Comparison of ENCODE assay signal across 9 cellular contexts in the genomic region with DNA sequence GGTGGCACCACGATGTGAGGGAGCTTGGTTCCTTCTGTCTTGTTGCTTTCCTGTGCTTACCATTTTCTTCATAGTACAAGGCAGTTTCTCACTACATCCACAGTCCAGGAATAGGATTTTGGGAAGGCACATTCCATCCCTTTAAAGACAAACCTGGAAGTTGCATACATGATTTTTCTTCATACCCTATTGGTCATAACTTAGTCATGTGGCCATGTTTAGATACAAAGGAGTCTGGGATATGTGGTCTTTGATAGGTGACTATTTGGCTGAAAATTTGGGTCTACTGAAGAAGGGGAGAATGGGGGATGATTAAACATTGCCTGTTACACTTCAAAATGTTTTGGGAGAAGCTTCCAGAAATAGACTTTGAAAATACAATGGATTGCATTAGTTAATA. TPM values are rescaled to one million over a fixed set of nuclear protein-coding genes. Genes with fewer than 3 reads are reported as not detected.
DNase-seq lines count a peak whose midpoint lies in the region; ATAC-seq lines count a peak whose summit lies in the region.
"Had no signal": no experiment of that assay in that cellular context is flagged by ENCODE, and none has a peak within 500 bp of the region (broad histone marks: within the 10 kb centered on the region; RNA-seq: fewer than 3 reads in every experiment).

No MANE protein-coding gene starts in this region.

- ATAC-seq in HG02623 (IDR thresholded peaks at IDR 0.05; ENCODE audit: unreplicated experiment), result no peak

- no peaks in the 10 kb centered on the region for H3K27me3 ChIP-seq in SJSA1 (replicated peaks)
- no peaks in the 10 kb centered on the region for H3K27me3 ChIP-seq in endocrine pancreas (ENCODE audit: control insufficient read depth, insufficient read depth, low read length)
- no peaks in the 10 kb centered on the region for H3K27me3 ChIP-seq in skeletal muscle tissue (ENCODE audit: control insufficient read depth in 3 of 3, insufficient read depth in 3 of 3, low read length in 3 of 3)

- peaks cover under 1% of the 10 kb centered on the region for H3K36me3 ChIP-seq in SJSA1
- no peaks in the 10 kb centered on the region for H3K36me3 ChIP-seq in endocrine pancreas (ENCODE audit: control insufficient read depth, insufficient read depth, low read length)
- H3K36me3 ChIP-seq in skeletal muscle tissue (ENCODE audit: control insufficient read depth in 3 of 3, insufficient read depth in 3 of 3, low read length in 3 of 3), result no peaks in the 10 kb centered on the region

- H3K9ac ChIP-seq in endocrine pancreas (ENCODE audit: control insufficient read depth, insufficient read depth, low read length) (no peak overlapping the region), skeletal muscle tissue (ENCODE audit: low read depth in 1 of 3, low read length in 3 of 3) (no peak overlapping the region)

- H3K4me3 ChIP-seq in SJSA1 (no peak overlapping the region), endocrine pancreas (ENCODE audit: control insufficient read depth, insufficient read depth, low read length) (peak overlapping the region; percentile 10), skeletal muscle tissue (ENCODE audit: low read length in 3 of 3) (no peak overlapping the region)
- H3K4me3 ChIP-seq: SK-N-MC had no signal

- CTCF ChIA-PET in activated naive CD4-positive, alpha-beta T cell treated with anti-CD3 and anti-CD28 coated beads, Interleukin-2, amount 10 ng/mL, durations not matched to agents 7 days and 5 days (lab: Charles Lee), result interaction anchor here (1.0 to 1.3 kb wide), 2 partner anchors 8 to 28 kb away, joined by 3 read pairs; no protein-coding TSS in a partner anchor

- H3K9me3 ChIP-seq in SJSA1 (replicated peaks), result no peaks in the 10 kb centered on the region
- H3K9me3 ChIP-seq in endocrine pancreas (ENCODE audit: control insufficient read depth, low read length), result no peaks in the 10 kb centered on the region
- no peaks in the 10 kb centered on the region for H3K9me3 ChIP-seq in skeletal muscle tissue (ENCODE audit: control insufficient read depth in 3 of 3, low read length in 3 of 3)

- DNase-seq in activated naive CD4-positive, alpha-beta T cell treated with anti-CD3 and anti-CD28 coated beads, Interleukin-2, amount 10 ng/mL, durations not matched to agents 7 days and 5 days, result no peak
- DNase-seq in SJSA1 (ENCODE audit: low read depth in 1 of 2, low spot score in 2 of 2) (no peak), foreskin melanocyte (no peak)
- DNase-seq in stimulated activated CD4-positive, alpha-beta T cell treated with anti-CD3 and anti-CD28 coated beads, Interleukin-4, amount 100 ng/mL, for 4 hours, result no peak

- peak overlapping the region; percentile 23 for H3K4me3 Mint-ChIP-seq in activated naive CD4-positive, alpha-beta T cell treated with anti-CD3 and anti-CD28 coated beads, Interleukin-2, amount 50 U/mL, for 24 hours
- no peak overlapping the region for H3K4me3 Mint-ChIP-seq in activated naive CD4-positive, alpha-beta T cell treated with anti-CD3 and anti-CD28 coated beads, Interleukin-2, amount 10 ng/mL, durations not matched to agents 7 days and 5 days

- peaks cover 3% of the 10 kb centered on the region for H3K36me3 Mint-ChIP-seq in activated naive CD4-positive, alpha-beta T cell treated with anti-CD3 and anti-CD28 coated beads, Interleukin-2, amount 50 U/mL, for 24 hours
- peaks cover 31% of the 10 kb centered on the region for H3K36me3 Mint-ChIP-seq in activated naive CD4-positive, alpha-beta T cell treated with anti-CD3 and anti-CD28 coated beads, Interleukin-2, amount 10 ng/mL, durations not matched to agents 7 days and 5 days

- H3K27ac Mint-ChIP-seq in activated naive CD4-positive, alpha-beta T cell treated with anti-CD3 and anti-CD28 coated beads, Interleukin-2, amount 50 U/mL, for 24 hours, result peak overlapping the region; percentile 44
- no peak overlapping the region for H3K27ac Mint-ChIP-seq in activated naive CD4-positive, alpha-beta T cell treated with anti-CD3 and anti-CD28 coated beads, Interleukin-2, amount 10 ng/mL, durations not matched to agents 7 days and 5 days

- peaks cover 91% of the 10 kb centered on the region for H3K4me1 Mint-ChIP-seq in activated naive CD4-positive, alpha-beta T cell treated with anti-CD3 and anti-CD28 coated beads, Interleukin-2, amount 50 U/mL, for 24 hours
- H3K4me1 Mint-ChIP-seq in activated naive CD4-positive, alpha-beta T cell treated with anti-CD3 and anti-CD28 coated beads, Interleukin-2, amount 10 ng/mL, durations not matched to agents 7 days and 5 days, result peaks cover 82% of the 10 kb centered on the region

- H3K27ac ChIP-seq in SJSA1 (peak overlapping the region; percentile 31), skeletal muscle tissue (ENCODE audit: low read depth, low read length) (peak overlapping the region; percentile 15)
- H3K27ac ChIP-seq: SK-N-MC had no signal

- peaks cover 54% of the 10 kb centered on the region for H3K4me1 ChIP-seq in SJSA1 (replicated peaks)
- peaks cover 59% of the 10 kb centered on the region for H3K4me1 ChIP-seq in endocrine pancreas (ENCODE audit: control insufficient read depth, insufficient read depth, low read length)
- H3K4me1 ChIP-seq in skeletal muscle tissue (ENCODE audit: control insufficient read depth in 3 of 3, insufficient read depth in 3 of 3, low read length in 3 of 3), result peaks cover 37 to 58% (median 58%) of the 10 kb centered on the region in 3 donors

- H3K9me3 Mint-ChIP-seq in activated naive CD4-positive, alpha-beta T cell treated with anti-CD3 and anti-CD28 coated beads, Interleukin-2, amount 50 U/mL, for 24 hours, result no peaks in the 10 kb centered on the region
- no peaks in the 10 kb centered on the region for H3K9me3 Mint-ChIP-seq in activated naive CD4-positive, alpha-beta T cell treated with anti-CD3 and anti-CD28 coated beads, Interleukin-2, amount 10 ng/mL, durations not matched to agents 7 days and 5 days

- H3K27me3 Mint-ChIP-seq in activated naive CD4-positive, alpha-beta T cell treated with anti-CD3 and anti-CD28 coated beads, Interleukin-2, amount 50 U/mL, for 24 hours, result no peaks in the 10 kb centered on the region
- H3K27me3 Mint-ChIP-seq in activated naive CD4-positive, alpha-beta T cell treated with anti-CD3 and anti-CD28 coated beads, Interleukin-2, amount 10 ng/mL, durations not matched to agents 7 days and 5 days, result no peaks in the 10 kb centered on the region

RNA-seq across cellular contexts. Expression of gene DYRK1A, which starts 7.0 kb away (rescaled TPM):
- 39.3 and 51.3 TPM in 2 replicates for total RNA-seq in SJSA1 (2014; rRNA removed; shearing (Covaris generic))
- total RNA-seq in skeletal muscle tissue, result 104 TPM
